8 cellular contexts compared by ENCODE assay signal in the genomic region with DNA sequence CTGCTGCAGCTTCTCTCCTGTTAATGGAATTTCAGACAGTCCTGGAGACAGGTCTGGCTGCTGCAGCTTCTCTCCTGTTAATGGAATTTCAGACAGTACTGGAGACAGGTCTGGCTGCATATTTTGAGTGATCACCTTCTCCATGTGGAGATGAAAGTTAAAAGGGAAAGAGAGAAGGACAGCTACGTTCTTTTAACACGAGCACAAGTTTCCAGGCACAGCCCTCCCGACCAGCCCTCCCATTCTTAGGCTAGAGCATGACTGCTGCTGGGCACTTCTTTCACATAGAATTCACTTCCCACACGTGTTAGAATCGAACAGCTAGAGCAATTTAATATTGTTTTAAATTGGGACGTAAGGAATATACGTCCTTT.
DNase-seq lines count a peak whose midpoint lies in the region; ATAC-seq, FAIRE-seq and TF ChIP-seq lines count a peak whose summit lies in the region.

No MANE protein-coding gene starts in this region.

- no peaks in the 10 kb centered on the region for H4K20me1 ChIP-seq in keratinocyte (ENCODE audit: control insufficient read depth, extremely low read depth, insufficient read depth, low read length)

- peak overlapping the region; percentile 97 for H3K4me2 ChIP-seq in keratinocyte (ENCODE audit: control insufficient read depth, extremely low read depth, insufficient read depth, low read depth, low read length)

- peak overlapping the region; percentile 79 for H3K27ac ChIP-seq in keratinocyte (ENCODE audit: control insufficient read depth, insufficient read depth, low read length)
- peak overlapping the region in 15 of 21 experiments; percentile 3 to 74 (median 31) for H3K27ac ChIP-seq in skin epidermis

- peaks cover 86% of the 10 kb centered on the region for H3K79me2 ChIP-seq in keratinocyte (ENCODE audit: control insufficient read depth, insufficient read depth, low read length)

- no peaks in the 10 kb centered on the region for H3K9me1 ChIP-seq in keratinocyte (ENCODE audit: control insufficient read depth, extremely low read depth, insufficient read depth, low read length)

- DNase-seq in KBM-7 (peak; percentile 43), astrocyte of the cerebellum (ENCODE audit: low read depth) (no peak), keratinocyte (ENCODE audit: low read depth, low spot score) (no peak), NCI-H510A (lab: John Stamatoyannopoulos, UW) (no peak), ecto neural progenitor cell (ENCODE audit: low spot score) (no peak), NCI-H1417 (lab: John Stamatoyannopoulos, UW) (no peak)

- H3K27me3 ChIP-seq in keratinocyte (ENCODE audit: control insufficient read depth, extremely low read depth, insufficient read depth, low read length), result no peaks in the 10 kb centered on the region

- ATAC-seq in HG03565 (IDR thresholded peaks at IDR 0.05; ENCODE audit: unreplicated experiment), result no peak

- in situ Hi-C loops in KBM-7 (cut with MboI; ENCODE audit: low pct_unique_long_range_greater_than_20kb, low sequenced_read_pairs) (no loop called here), astrocyte of the cerebellum (cut with HindIII; ENCODE audit: low sequenced_read_pairs) (no loop called here)

- TF ChIP-seq CTCF in astrocyte of the cerebellum (IDR thresholded peaks at IDR 0.05; ENCODE audit: low read depth, low read length, missing control alignments), result no peak
- no peak for TF ChIP-seq CTCF in keratinocyte (optimal IDR thresholded peaks at IDR 0.05 in 1 of 3, IDR thresholded peaks at IDR 0.05 in 1 of 3, conservative IDR thresholded peaks at IDR 0.05 in 1 of 3; ENCODE audit: extremely low read depth in 1 of 3, insufficient read depth in 2 of 3, low read length in 3 of 3)

- H3K4me3 ChIP-seq in astrocyte of the cerebellum (ENCODE audit: low read depth, low read length) (peak overlapping the region; percentile 6), keratinocyte (ENCODE audit: control insufficient read depth in 2 of 3, extremely low read depth in 1 of 3, insufficient read depth in 2 of 3, low read depth in 1 of 3, low read length in 3 of 3) (peak overlapping the region in 2 of 3 experiments; percentile 58 to 74), skin epidermis (peak overlapping the region in 6 of 7 experiments; percentile 1 to 16 (median 8))

- dilution Hi-C loops in keratinocyte (cut with MboI; ENCODE audit: extremely low pct_ligation_motif_present, low sequenced_read_pairs), result no loop called here

- H3K36me3 ChIP-seq in keratinocyte (ENCODE audit: control insufficient read depth in 2 of 2, extremely low read depth in 1 of 2, insufficient read depth in 2 of 2, low read length in 2 of 2), result peaks cover 23 to 27% of the 10 kb centered on the region in 2 experiments

- H3K9ac ChIP-seq in keratinocyte (ENCODE audit: control insufficient read depth, extremely low read depth, insufficient read depth, low read length), result peak overlapping the region; percentile 75

- no peak for FAIRE-seq in keratinocyte (lab: Jason Lieb, UNC)

- H2AFZ ChIP-seq in keratinocyte (ENCODE audit: control insufficient read depth, low read length), result no peak overlapping the region

- H3K4me1 ChIP-seq in keratinocyte (ENCODE audit: control insufficient read depth, extremely low read depth, insufficient read depth, low read length), result peaks cover 31% of the 10 kb centered on the region

- no peaks in the 10 kb centered on the region for H3K9me3 ChIP-seq in keratinocyte (ENCODE audit: control insufficient read depth, low read depth, low read length)

Comparison
In these comparisons a context has a peak if more than half of its experiments do, and no peak if none do; other contexts are left out.
1. H3K4me3 ChIP-seq: peak in every context shown above with its lines; median percentile 66 in keratinocyte; 8 in skin epidermis; 6 in astrocyte of the cerebellum.